ENCODE assay signal across 12 cellular contexts in the genomic region with DNA sequence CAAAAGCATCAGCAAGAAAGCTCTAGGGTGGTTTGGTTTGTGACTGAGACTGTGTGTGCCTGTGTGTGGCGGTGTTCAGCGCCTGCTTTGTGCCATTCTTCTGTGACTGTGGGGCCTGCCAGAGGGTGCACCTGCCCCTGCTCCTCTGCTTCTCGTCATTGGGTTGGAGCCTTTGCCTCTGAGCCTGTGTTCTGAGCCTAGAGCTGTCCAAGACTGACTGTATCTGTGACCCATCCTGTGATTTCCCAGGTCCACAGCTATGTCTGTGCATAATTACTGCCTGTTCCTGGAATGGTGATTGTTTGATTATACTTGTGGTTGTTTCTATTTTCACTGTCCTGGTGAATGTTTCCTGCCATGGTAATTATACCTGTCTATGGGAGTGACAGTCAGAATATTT.
"Had no signal": no experiment of that assay in that cellular context is flagged by ENCODE, and none has a peak within 500 bp of the region (broad histone marks: within the 10 kb centered on the region; RNA-seq: fewer than 3 reads in every experiment).

No MANE protein-coding gene starts in this region.

- DNase-seq: activated CD4-positive, alpha-beta T cell treated with anti-CD3 and anti-CD28 coated beads, Interleukin-2, amount 50 U/mL, for 48 hours; activated gamma-delta T cell; cerebellar nuclear complex; cortex of kidney; gastrocnemius medialis; heart right ventricle; mesenchymal stem cell; mucosa of descending colon; naive thymus-derived CD4-positive, alpha-beta T cell; psoas muscle; right cardiac atrium had no signal

- ATAC-seq: esophagus mucosa; gastrocnemius medialis; heart right ventricle; mucosa of descending colon; naive thymus-derived CD4-positive, alpha-beta T cell; psoas muscle; right cardiac atrium had no signal
